ENCODE assay signal across 19 cellular contexts in the genomic region with DNA sequence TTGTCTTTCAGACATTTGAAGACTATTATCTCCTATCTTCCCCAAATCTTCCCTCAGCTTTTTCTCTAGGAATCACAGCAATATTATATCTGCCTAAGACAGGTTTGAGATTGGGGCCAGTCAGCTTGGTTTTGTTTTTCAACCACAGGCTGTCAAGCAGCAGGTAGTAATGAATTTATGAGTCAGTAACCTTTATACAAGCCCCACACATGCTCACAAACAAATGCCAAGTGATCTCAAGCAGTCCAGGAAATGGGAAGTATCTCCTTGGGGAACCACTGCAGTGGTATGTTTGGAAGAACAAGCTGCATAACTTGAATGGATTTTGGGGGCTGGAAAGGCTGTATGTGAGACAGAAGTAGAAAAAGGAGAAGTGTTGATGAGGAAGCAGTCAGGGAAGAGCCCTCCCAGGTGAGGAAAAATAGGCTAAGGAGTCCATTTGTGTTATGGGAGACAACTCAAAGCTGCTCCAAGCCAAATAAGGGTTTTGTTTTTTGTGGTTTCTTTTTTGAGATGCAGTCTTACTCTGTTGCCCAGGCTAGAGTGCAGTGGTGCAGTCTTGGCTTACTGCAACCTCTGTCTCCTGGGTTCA. TPM values are rescaled to one million over a fixed set of nuclear protein-coding genes. Genes with fewer than 3 reads are reported as not detected.
DNase-seq lines count a peak whose midpoint lies in the region; ATAC-seq and TF ChIP-seq lines count a peak whose summit lies in the region.
"Had no signal": no experiment of that assay in that cellular context is flagged by ENCODE, and none has a peak within 500 bp of the region (broad histone marks: within the 10 kb centered on the region; RNA-seq: fewer than 3 reads in every experiment).

No MANE protein-coding gene starts in this region.

- H3K27me3 ChIP-seq in BLaER1: no peaks in the 10 kb centered on the region
- H3K27me3 ChIP-seq in hepatocyte: no peaks in the 10 kb centered on the region
- H3K27me3 ChIP-seq in suprapubic skin: no peaks in the 10 kb centered on the region
- H3K27me3 ChIP-seq: gastroesophageal sphincter had no signal

- peaks cover 34% of the 10 kb centered on the region for H3K4me1 ChIP-seq in BLaER1
- peaks cover 11% of the 10 kb centered on the region for H3K4me1 ChIP-seq in hepatocyte (ENCODE audit: insufficient read depth)
- H3K4me1 ChIP-seq in suprapubic skin: peaks cover 30% of the 10 kb centered on the region

- H3K36me3 Mint-ChIP-seq in activated naive CD8-positive, alpha-beta T cell: peaks cover 4% of the 10 kb centered on the region

- H3K4me2 ChIP-seq in BLaER1 (peak overlapping the region; percentile 87; the same call in 1 of the 2 replicates), hepatocyte (peak overlapping the region; percentile 92)
- H3K4me2 ChIP-seq: GM23338 had no signal

- peaks cover 26% of the 10 kb centered on the region for H3K79me2 ChIP-seq in hepatocyte

- DNase-seq in Daoy (ENCODE audit: low read depth) (peak; percentile 19), hepatocyte (ENCODE audit: low spot score) (no peak), suprapubic skin (ENCODE audit: low spot score in 2 of 2) (no peak)
- no peak for DNase-seq in stimulated activated CD4-positive, alpha-beta T cell treated with anti-CD3 and anti-CD28 coated beads, Interleukin-2, amount 100 ng/mL, for 48 hours
- DNase-seq: activated CD8-positive, alpha-beta memory T cell treated with anti-CD3 and anti-CD28 coated beads for 24 hours; activated naive CD4-positive, alpha-beta T cell treated with Interleukin-2 at 50 U/mL for 16 hours; MM.1S; NCI-H187 treated with DMSO at 0.1 percent for 48 hours; NCI-H524; substantia nigra had no signal

- H3K9me3 ChIP-seq in BLaER1 (no peaks in the 10 kb centered on the region), hepatocyte (ENCODE audit: low read depth) (no peaks in the 10 kb centered on the region), suprapubic skin (no peaks in the 10 kb centered on the region)
- H3K9me3 ChIP-seq: gastroesophageal sphincter had no signal

- H4K20me1 ChIP-seq in BLaER1 (no peaks in the 10 kb centered on the region), hepatocyte (ENCODE audit: insufficient read depth, poor library complexity, severe bottlenecking) (no peaks in the 10 kb centered on the region)

- no peak overlapping the region for H3K27ac Mint-ChIP-seq in activated naive CD8-positive, alpha-beta T cell
- H3K27ac Mint-ChIP-seq: GM23338; natural killer cell treated with Interleukin-12 subunit alpha and Interleukin-12 subunit beta and Interleukin-15 and Interleukin-18, amount 100 ng/mL, for 72 hours had no signal

- no peak overlapping the region for H3K9ac ChIP-seq in BLaER1

- no peak overlapping the region for H2AFZ ChIP-seq in hepatocyte
- H2AFZ ChIP-seq: GM23338 had no signal

- TF ChIP-seq EP300 in suprapubic skin (IDR thresholded peaks at IDR 0.05): no peak

- H3K4me1 Mint-ChIP-seq in activated naive CD8-positive, alpha-beta T cell (ENCODE audit: low read depth): peaks cover 21% of the 10 kb centered on the region

- H3K27ac ChIP-seq in BLaER1 (no peak overlapping the region), hepatocyte (no peak overlapping the region), suprapubic skin (no peak overlapping the region)
- H3K27ac ChIP-seq: gastroesophageal sphincter, SK-N-MC had no signal

- H3K36me3 ChIP-seq in BLaER1 (peaks cover 58% of the 10 kb centered on the region), hepatocyte (replicated peaks; ENCODE audit: insufficient read depth, low read depth) (no peaks in the 10 kb centered on the region), suprapubic skin (peaks cover 37% of the 10 kb centered on the region)

- ATAC-seq in HG02642 (IDR thresholded peaks at IDR 0.05; ENCODE audit: poor library complexity, unreplicated experiment) (no peak), GM18498 (IDR thresholded peaks at IDR 0.05; ENCODE audit: unreplicated experiment) (no peak)
- ATAC-seq: gastroesophageal sphincter; GM23338; natural killer cell treated with Interleukin-12 subunit alpha and Interleukin-12 subunit beta and Interleukin-15 and Interleukin-18, amount 100 ng/mL, for 72 hours had no signal

- no peaks in the 10 kb centered on the region for H3K9me3 Mint-ChIP-seq in activated naive CD8-positive, alpha-beta T cell (ENCODE audit: low read depth)
- H3K9me3 Mint-ChIP-seq: GM23338; natural killer cell treated with Interleukin-12 subunit alpha and Interleukin-12 subunit beta and Interleukin-15 and Interleukin-18, amount 100 ng/mL, for 72 hours had no signal

- H3K4me3 ChIP-seq in BLaER1 (no peak overlapping the region), hepatocyte (no peak overlapping the region), suprapubic skin (no peak overlapping the region)
- H3K4me3 ChIP-seq: gastroesophageal sphincter, GM23338, SK-N-MC had no signal

- no peaks in the 10 kb centered on the region for H3K27me3 Mint-ChIP-seq in activated naive CD8-positive, alpha-beta T cell

- no peaks in the 10 kb centered on the region for H3K9me2 ChIP-seq in hepatocyte (replicated peaks; ENCODE audit: insufficient read depth)

- TF ChIP-seq CTCF in hepatocyte (IDR thresholded peaks at IDR 0.05; ENCODE audit: poor library complexity): no peak
- no peak for TF ChIP-seq CTCF in suprapubic skin (IDR thresholded peaks at IDR 0.05)

- TF ChIP-seq POLR2A in suprapubic skin (IDR thresholded peaks at IDR 0.05): no peak

- peak overlapping the region; percentile 21 for H3K4me3 Mint-ChIP-seq in activated naive CD8-positive, alpha-beta T cell
- H3K4me3 Mint-ChIP-seq: GM23338; natural killer cell treated with Interleukin-12 subunit alpha and Interleukin-12 subunit beta and Interleukin-15 and Interleukin-18, amount 100 ng/mL, for 72 hours had no signal

RNA-seq across cellular contexts. Expression of a gene that starts 2.1 kb away (rescaled TPM):
- total RNA-seq in Daoy (2014; rRNA removed; shearing (Covaris generic)): 44.9 and 55.4 TPM in 2 replicates
- total RNA-seq in hepatocyte: 34.2 and 42.9 TPM in 2 replicates
- 44.9 and 53.9 TPM in 2 replicates for polyA plus RNA-seq in hepatocyte
- 10 to 100 TPM; 35.6 to 55.8 (median 45.3) TPM for total RNA-seq in suprapubic skin

RNA-seq across cellular contexts. Expression of a gene that starts 23.6 kb away (rescaled TPM):
- total RNA-seq in Daoy (2014; rRNA removed; shearing (Covaris generic)): 0.86 TPM in 1 of 2 replicates, not detected in the other
- total RNA-seq in hepatocyte (0.43 and 0.64 TPM in 2 replicates), suprapubic skin (not detected)
- 0.13 and 0.23 TPM in 2 replicates for polyA plus RNA-seq in hepatocyte
- total RNA-seq: gastroesophageal sphincter; lung microvascular endothelial cell; natural killer cell treated with Interleukin-12 subunit alpha and Interleukin-12 subunit beta and Interleukin-15 and Interleukin-18, amount 100 ng/mL, for 72 hours had no signal

RNA-seq across cellular contexts. Expression of a gene that starts 38.0 kb away (rescaled TPM):
- total RNA-seq in Daoy (2014; rRNA removed; shearing (Covaris generic)): 662 and 765 TPM in 2 replicates
- total RNA-seq in hepatocyte (214 and 215 TPM in 2 replicates), suprapubic skin (100 to 1,000 TPM; 101 to 194 (median 146) TPM)
- polyA plus RNA-seq in hepatocyte: 467 and 520 TPM in 2 replicates
